Comparison of ENCODE assay signal across 14 cellular contexts in the genomic region with DNA sequence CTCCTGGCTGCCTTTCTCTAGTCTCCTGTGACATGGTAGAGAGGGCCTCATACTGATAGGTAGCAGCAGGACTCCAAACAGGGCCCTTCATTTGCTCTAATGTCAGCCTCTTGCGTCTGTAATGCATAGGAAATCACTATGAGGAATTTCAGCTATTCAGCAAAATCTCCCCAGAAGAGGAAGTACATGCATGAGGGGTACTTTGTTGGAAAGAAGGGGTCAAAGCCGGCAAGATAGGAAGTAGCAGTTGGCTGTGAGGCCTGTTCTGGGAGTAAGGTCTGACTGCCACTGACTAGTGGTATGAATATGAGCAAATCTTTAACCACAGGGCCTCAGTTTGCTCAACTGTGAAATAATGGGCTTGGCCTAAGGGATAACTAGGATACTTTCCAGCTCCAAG.
DNase-seq lines count a peak whose midpoint lies in the region; ATAC-seq and TF ChIP-seq lines count a peak whose summit lies in the region.
"Had no signal": no experiment of that assay in that cellular context is flagged by ENCODE, and none has a peak within 500 bp of the region (broad histone marks: within the 10 kb centered on the region; RNA-seq: fewer than 3 reads in every experiment).

No MANE protein-coding gene starts in this region.

- intact Hi-C loops in sciatic nerve (cut with DNase I) = no loop called here

- peak; percentile 56 for ATAC-seq in sciatic nerve
- ATAC-seq: left colon had no signal

- peak; percentile 38 for DNase-seq in SKM-1 treated with dmso at 0.1 percent for 144 hours (lab: John Stamatoyannopoulos, UW; ENCODE audit: unreplicated experiment)
- DNase-seq in SKM-1 (lab: John Stamatoyannopoulos, UW; ENCODE audit: unreplicated experiment) = no peak
- DNase-seq in NB4 (ENCODE audit: low read depth) = peak; percentile 6
- peak; percentile 76 for DNase-seq in epithelial cell of proximal tubule (ENCODE audit: low read depth)
- no peak for DNase-seq in sciatic nerve (ENCODE audit: low spot score)
- no peak for DNase-seq in NCI-H748 (lab: John Stamatoyannopoulos, UW; ENCODE audit: unreplicated experiment)
- no peak for DNase-seq in NCI-H1694 (lab: John Stamatoyannopoulos, UW)
- DNase-seq in NCI-H1417 treated with DMSO at 0.1 percent for 48 hours (lab: John Stamatoyannopoulos, UW) = no peak
- DNase-seq: anterior cingulate cortex; COR-L47; effector CD8-positive, alpha-beta T cell; left colon; nucleus accumbens; upper lobe of left lung had no signal

- TF ChIP-seq POLR2A in NB4 (IDR thresholded peaks at IDR 0.05; ENCODE audit: extremely low read depth, insufficient read length) = no peak

- no peak overlapping the region for H3K4me3 ChIP-seq in NB4 (ENCODE audit: low read depth, low read length)
- H3K4me3 ChIP-seq in epithelial cell of proximal tubule (ENCODE audit: low read depth, low read length) = no peak overlapping the region
- H3K4me3 ChIP-seq: upper lobe of left lung had no signal

- TF ChIP-seq CTCF in NB4 (IDR thresholded peaks at IDR 0.05; ENCODE audit: low read depth, low read length) (no peak), epithelial cell of proximal tubule (conservative IDR thresholded peaks at IDR 0.05; ENCODE audit: low read depth, low read length) (no peak)

Comparison
In these comparisons a context has a peak if more than half of its experiments do, and no peak if none do; other contexts are left out.
1. DNase-seq: peak in SKM-1 treated with dmso at 0.1 percent for 144 hours (single experiment), NB4 (single experiment) and epithelial cell of proximal tubule (single experiment); none in SKM-1 (single experiment), sciatic nerve (single experiment), NCI-H748 (single experiment), NCI-H1694 (single experiment) and NCI-H1417 treated with DMSO at 0.1 percent for 48 hours (single experiment).